ENCODE assay signal across 14 cellular contexts in the genomic region with DNA sequence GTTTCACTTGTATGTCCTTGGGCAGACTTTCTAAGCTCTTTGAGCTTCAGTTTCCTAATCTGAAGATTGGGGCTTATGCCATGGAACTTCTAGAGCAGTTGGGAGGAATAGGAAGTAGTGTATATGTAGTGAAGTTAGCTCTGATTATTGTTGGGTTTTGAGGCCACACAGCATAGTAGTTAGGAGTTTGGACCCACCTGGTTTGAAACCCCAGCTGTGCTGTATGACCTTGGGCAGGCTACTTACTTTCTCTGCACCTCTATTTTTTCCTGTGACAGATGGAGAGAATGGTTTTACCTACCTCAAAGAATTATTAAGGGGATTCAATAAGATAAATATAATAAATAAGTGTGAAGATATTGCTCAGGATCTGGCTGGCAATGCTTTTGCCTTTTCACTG.
DNase-seq lines count a peak whose midpoint lies in the region; ATAC-seq and TF ChIP-seq lines count a peak whose summit lies in the region.
"Had no signal": no experiment of that assay in that cellular context is flagged by ENCODE, and none has a peak within 500 bp of the region (broad histone marks: within the 10 kb centered on the region; RNA-seq: fewer than 3 reads in every experiment).

No MANE protein-coding gene starts in this region.

- H3K4me1 ChIP-seq in hepatocyte (ENCODE audit: insufficient read depth): no peaks in the 10 kb centered on the region

- no peaks in the 10 kb centered on the region for H4K20me1 ChIP-seq in hepatocyte (ENCODE audit: insufficient read depth, poor library complexity, severe bottlenecking)

- no peak overlapping the region for H3K4me3 Mint-ChIP-seq in memory B cell

- no peak overlapping the region for H3K4me3 ChIP-seq in hepatocyte
- H3K4me3 ChIP-seq: K562 had no signal

- H3K36me3 Mint-ChIP-seq in memory B cell: no peaks in the 10 kb centered on the region

- no peaks in the 10 kb centered on the region for H3K79me2 ChIP-seq in hepatocyte

- peak; percentile 14 for ATAC-seq in GM18873 (IDR thresholded peaks at IDR 0.05; ENCODE audit: low FRiP score, unreplicated experiment)
- ATAC-seq in GM21576 (IDR thresholded peaks at IDR 0.05; ENCODE audit: unreplicated experiment): peak; percentile 22
- peak; percentile 15 for ATAC-seq in HG03108 (IDR thresholded peaks at IDR 0.05; ENCODE audit: unreplicated experiment)
- ATAC-seq in memory B cell (ENCODE audit: low read depth): no peak
- ATAC-seq: K562, Panc1 had no signal

- no peaks in the 10 kb centered on the region for H3K9me3 ChIP-seq in hepatocyte (ENCODE audit: low read depth)

- H3K4me2 ChIP-seq in hepatocyte: no peak overlapping the region

- DNase-seq in memory B cell (ENCODE audit: low spot score in 2 of 2): no peak
- DNase-seq in NCI-H187 (lab: John Stamatoyannopoulos, UW): no peak
- DNase-seq in hepatocyte (ENCODE audit: low spot score): no peak
- no peak for DNase-seq in stimulated activated CD4-positive, alpha-beta T cell treated with anti-CD3 and anti-CD28 coated beads, Interleukin-1b, Interleukin-23, amount 100 ng/mL, for 48 hours
- DNase-seq in stimulated activated CD4-positive, alpha-beta T cell treated with anti-CD3 and anti-CD28 coated beads, Interleukin-12 subunit alpha, Interleukin-12 subunit beta, amount 100 ng/mL, for 4 hours: no peak
- DNase-seq: activated naive CD4-positive, alpha-beta T cell treated with anti-CD3 and anti-CD28 coated beads, Interleukin-2, amount 50 U/mL, for 16 hours; erythroblast; T1000 had no signal

- no peak overlapping the region for H3K27ac ChIP-seq in hepatocyte
- H3K27ac ChIP-seq: C4-2B had no signal

- no peaks in the 10 kb centered on the region for H3K36me3 ChIP-seq in hepatocyte (replicated peaks; ENCODE audit: insufficient read depth, low read depth)

- no peak for TF ChIP-seq CTCF in hepatocyte (IDR thresholded peaks at IDR 0.05; ENCODE audit: poor library complexity)

- no peaks in the 10 kb centered on the region for H3K27me3 ChIP-seq in hepatocyte

- H3K9me2 ChIP-seq in hepatocyte (replicated peaks; ENCODE audit: insufficient read depth): no peaks in the 10 kb centered on the region

- peaks cover 7% of the 10 kb centered on the region for H3K9me3 Mint-ChIP-seq in memory B cell

- H2AFZ ChIP-seq in hepatocyte: no peak overlapping the region

- H3K4me1 Mint-ChIP-seq in memory B cell: peaks cover 11% of the 10 kb centered on the region

- H3K27ac Mint-ChIP-seq in memory B cell: peak overlapping the region; percentile 70

- H3K27me3 Mint-ChIP-seq in memory B cell: no peaks in the 10 kb centered on the region
